ENCODE assay signal across 26 cellular contexts in genomic region chr4:109969087-109969486, GRCh38. TPM values are rescaled to one million over a fixed set of nuclear protein-coding genes. Genes with fewer than 3 reads are reported as not detected.
DNase-seq lines count a peak whose midpoint lies in the region; ATAC-seq and TF ChIP-seq lines count a peak whose summit lies in the region.
"Had no signal": no experiment of that assay in that cellular context is flagged by ENCODE, and none has a peak within 500 bp of the region (broad histone marks: within the 10 kb centered on the region; RNA-seq: fewer than 3 reads in every experiment).

No MANE protein-coding gene starts in this region.

- TF ChIP-seq CTCF in PC-3 (conservative IDR thresholded peaks at IDR 0.05; ENCODE audit: low read depth, low read length) (no peak), fibroblast of mammary gland (conservative IDR thresholded peaks at IDR 0.05; ENCODE audit: control insufficient read depth, insufficient read depth, low read depth, low read length) (no peak)

- POLR2A ChIA-PET in PC-3 (lab: Charles Lee; ENCODE audit: unreplicated experiment), result no interaction called here

- H3K27me3 ChIP-seq in PC-3 (ENCODE audit: low read length), result no peaks in the 10 kb centered on the region

- peak overlapping the region; percentile 85 for H3K27ac ChIP-seq in PC-3 (ENCODE audit: low read length)
- H3K27ac ChIP-seq: coronary artery, parathyroid adenoma had no signal

- CTCF ChIA-PET in PC-3 (lab: Charles Lee), result no interaction called here

- no peak overlapping the region for H3K9ac ChIP-seq in PC-3 (ENCODE audit: low read length)
- H3K9ac ChIP-seq: parathyroid adenoma had no signal

- H2AFZ ChIP-seq in PC-3 (ENCODE audit: low read length), result no peak overlapping the region
- H2AFZ ChIP-seq: parathyroid adenoma had no signal

- H3K4me2 ChIP-seq in PC-3 (ENCODE audit: low read length), result 0 out of 2 replicates have a peak overlapping the region, but pooled peaks have one; percentile 87

- H3K4me3 Mint-ChIP-seq in activated T-helper 17 cell treated with anti-CD3 and anti-CD28 coated beads, Interleukin-2, amount 50 U/mL, for 72 hours, result no peak overlapping the region
- H3K4me3 Mint-ChIP-seq: activated naive CD8-positive, alpha-beta T cell treated with anti-CD3 and anti-CD28 coated beads, Interleukin-2, amount 50 U/mL, for 24 hours; B cell; memory B cell; neural crest cell had no signal

- BruUV-seq in PC-3 (replicated peaks; lab: Mats Ljungman, UMichigan), result no TSS peak

- ATAC-seq in PC-3, result no peak
- no peak for ATAC-seq in activated T-helper 17 cell treated with anti-CD3 and anti-CD28 coated beads, Interleukin-2, amount 50 U/mL, for 72 hours (replicated peaks)
- ATAC-seq: activated naive CD8-positive, alpha-beta T cell treated with anti-CD3 and anti-CD28 coated beads, Interleukin-2, amount 50 U/mL, for 24 hours; HCT116; left lobe of liver had no signal

- H3K79me2 ChIP-seq in PC-3 (ENCODE audit: low read length), result no peaks in the 10 kb centered on the region
- H3K79me2 ChIP-seq: parathyroid adenoma had no signal

- intact Hi-C loops in PC-3 (cut with micrococcal nuclease), result loop anchor here (5.0 kb wide), 1 partner anchor 97 kb away; no protein-coding TSS in a partner anchor

- no peak overlapping the region for H3K4me3 ChIP-seq in PC-3 (ENCODE audit: low read length)
- no peak overlapping the region for H3K4me3 ChIP-seq in fibroblast of mammary gland (ENCODE audit: control insufficient read depth, low read depth, low read length)
- H3K4me3 ChIP-seq: coronary artery had no signal

- no peaks in the 10 kb centered on the region for H3K36me3 ChIP-seq in PC-3 (ENCODE audit: low read depth, low read length)

- DNase-seq in CD1c-positive myeloid dendritic cell (ENCODE audit: extremely low spot score) (peak; percentile 54), Kasumi-1 (lab: John Stamatoyannopoulos, UW) (peak; percentile 39 to 49), PC-3 (no peak), fibroblast of mammary gland (ENCODE audit: low read depth) (peak; percentile 9), NCI-H774 (lab: John Stamatoyannopoulos, UW) (no peak), nucleus accumbens (lab: John Stamatoyannopoulos, UW) (no peak)
- DNase-seq: activated CD4-positive, CD25-positive, alpha-beta regulatory T cell; activated naive CD8-positive, alpha-beta T cell treated with anti-CD3 and anti-CD28 coated beads, Interleukin-2, amount 50 U/mL, for 24 hours; activated T-cell treated with anti-CD3 and anti-CD28 coated beads, Interleukin-2, amount 50 U/mL, for 48 hours; DMS53; effector CD8-positive, alpha-beta T cell; NCI-H2029; NCI-H524 treated with DMSO at 0.1 percent for 48 hours; retina; SIG-M5; stimulated activated CD4-positive, alpha-beta T cell treated with anti-CD3 and anti-CD28 coated beads, Interleukin-1b, Interleukin-23, amount 100 ng/mL, for 48 hours; stimulated activated naive CD4-positive, alpha-beta T cell treated with Interleukin-2 at 50 U/mL for 16 hours; T-helper 9 cell had no signal

- H3K27ac Mint-ChIP-seq in activated T-helper 17 cell treated with anti-CD3 and anti-CD28 coated beads, Interleukin-2, amount 50 U/mL, for 72 hours, result no peak overlapping the region
- H3K27ac Mint-ChIP-seq: activated naive CD8-positive, alpha-beta T cell treated with anti-CD3 and anti-CD28 coated beads, Interleukin-2, amount 50 U/mL, for 24 hours; B cell; memory B cell had no signal

- no peaks in the 10 kb centered on the region for H3K9me2 ChIP-seq in PC-3 (replicated peaks; ENCODE audit: low read length)

- no peaks in the 10 kb centered on the region for H4K20me1 ChIP-seq in PC-3 (ENCODE audit: low read length)

- H3K4me1 ChIP-seq in PC-3 (ENCODE audit: insufficient read depth, low read length), result peaks cover 29% of the 10 kb centered on the region
- H3K4me1 ChIP-seq: parathyroid adenoma had no signal

- no peaks in the 10 kb centered on the region for H3K4me1 Mint-ChIP-seq in activated T-helper 17 cell treated with anti-CD3 and anti-CD28 coated beads, Interleukin-2, amount 50 U/mL, for 72 hours
- H3K4me1 Mint-ChIP-seq: neural crest cell had no signal

- H3K9me3 Mint-ChIP-seq in activated T-helper 17 cell treated with anti-CD3 and anti-CD28 coated beads, Interleukin-2, amount 50 U/mL, for 72 hours, result no peaks in the 10 kb centered on the region
- H3K9me3 Mint-ChIP-seq: activated naive CD8-positive, alpha-beta T cell treated with anti-CD3 and anti-CD28 coated beads, Interleukin-2, amount 50 U/mL, for 24 hours; memory B cell; neural crest cell had no signal

- H3K27me3 Mint-ChIP-seq in activated T-helper 17 cell treated with anti-CD3 and anti-CD28 coated beads, Interleukin-2, amount 50 U/mL, for 72 hours, result peaks cover 14% of the 10 kb centered on the region

- no peaks in the 10 kb centered on the region for H3K36me3 Mint-ChIP-seq in activated T-helper 17 cell treated with anti-CD3 and anti-CD28 coated beads, Interleukin-2, amount 50 U/mL, for 72 hours (ENCODE audit: low read depth)
- H3K36me3 Mint-ChIP-seq: memory B cell had no signal

- H3K9me3 ChIP-seq in PC-3 (ENCODE audit: low read length), result no peaks in the 10 kb centered on the region

- peaks cover 10% of the 10 kb centered on the region for H3F3A ChIP-seq in PC-3 (ENCODE audit: low read length, unreplicated experiment)

RNA-seq across cellular contexts. Expression of gene EGF, which starts 56.4 kb away (rescaled TPM):
- total RNA-seq in PC-3 (2014; rRNA removed), result 3.9 and 6.1 TPM in 2 replicates
- total RNA-seq in activated T-helper 17 cell treated with anti-CD3 and anti-CD28 coated beads, Interleukin-2, amount 50 U/mL, for 72 hours, result not detected
- total RNA-seq: B cell had no signal

Comparison
In these comparisons a context has a peak if more than half of its experiments do, and no peak if none do; other contexts are left out.
1. DNase-seq: peak in CD1c-positive myeloid dendritic cell (single experiment), Kasumi-1 (2 of 2) and fibroblast of mammary gland (single experiment); none in PC-3 (single experiment), NCI-H774 (single experiment) and nucleus accumbens (0 of 56).